In genomic region chr15:69892351-69892750, GRCh38 we compare ENCODE assay signal across 7 cellular contexts.
"Had no signal": no experiment of that assay in that cellular context is flagged by ENCODE, and none has a peak within 500 bp of the region (broad histone marks: within the 10 kb centered on the region; RNA-seq: fewer than 3 reads in every experiment).

No MANE protein-coding gene starts in this region.

- H3K4me3 Mint-ChIP-seq: IgD-negative memory B cell had no signal

- ATAC-seq: HepG2, K562 had no signal

- DNase-seq: IMR-90, KBM-7 had no signal

- H3K27ac ChIP-seq: HL-60 had no signal

- H3K27ac Mint-ChIP-seq: IgD-negative memory B cell had no signal

- FAIRE-seq: HepG2, HTR-8/SVneo, K562 had no signal

- H3K4me3 ChIP-seq: K562 had no signal
